ENCODE assay signal across 21 cellular contexts in the genomic region with DNA sequence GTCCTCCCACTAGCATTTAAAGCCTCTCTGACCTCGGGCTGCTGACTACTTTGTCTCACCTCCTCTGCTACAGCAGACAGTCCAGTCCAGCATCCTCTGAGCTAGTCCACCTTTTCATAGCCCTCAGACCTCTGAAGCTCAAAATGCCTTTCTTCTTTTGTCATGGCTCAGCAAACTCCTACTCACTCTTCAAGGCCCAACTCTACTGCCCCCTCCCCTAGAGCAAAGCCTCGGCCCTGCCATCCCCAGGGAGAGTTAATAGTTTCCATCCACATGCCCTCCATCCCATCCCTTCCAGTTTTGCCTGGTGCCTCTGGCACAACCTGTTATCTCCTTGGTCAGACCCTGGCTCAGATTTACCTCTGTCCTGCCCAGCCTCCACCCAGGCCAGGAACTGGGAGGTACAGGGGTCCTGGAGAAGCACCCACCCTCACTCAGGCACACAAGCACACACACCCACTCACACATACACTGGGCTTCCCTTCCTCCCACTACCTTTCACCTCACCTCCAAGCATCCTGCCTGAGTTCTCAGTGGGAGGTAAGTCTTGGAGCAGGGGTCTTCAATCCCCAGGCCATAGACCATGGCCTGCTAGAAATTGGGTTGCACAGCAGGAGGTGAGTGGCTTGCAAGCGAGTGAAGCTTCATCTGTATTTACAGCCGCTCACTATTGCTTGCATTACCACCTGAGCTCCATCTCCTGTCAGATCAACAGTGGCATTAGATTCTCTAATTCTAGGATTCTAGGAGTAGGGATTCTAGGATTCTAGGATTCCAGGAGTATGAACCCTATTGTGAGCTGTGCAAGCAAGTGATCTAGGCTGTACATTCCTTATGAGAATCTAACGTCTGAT. TPM values are rescaled to one million over a fixed set of nuclear protein-coding genes. Genes with fewer than 3 reads are reported as not detected.
DNase-seq lines count a peak whose midpoint lies in the region; ATAC-seq and TF ChIP-seq lines count a peak whose summit lies in the region.
"Had no signal": no experiment of that assay in that cellular context is flagged by ENCODE, and none has a peak within 500 bp of the region (broad histone marks: within the 10 kb centered on the region; RNA-seq: fewer than 3 reads in every experiment).

No MANE protein-coding gene starts in this region.

- peaks cover 17% of the 10 kb centered on the region for H3K4me1 Mint-ChIP-seq in glutamatergic neuron (ENCODE audit: low read depth, unreplicated experiment)

- H3K27ac Mint-ChIP-seq in glutamatergic neuron (ENCODE audit: unreplicated experiment) = peak overlapping the region; percentile 22
- H3K27ac Mint-ChIP-seq: IgD-negative memory B cell had no signal

- no peaks in the 10 kb centered on the region for H3K36me3 ChIP-seq in HEK293 (ENCODE audit: control insufficient read depth in 2 of 2, insufficient read depth in 1 of 2, low read length in 2 of 2)
- H3K36me3 ChIP-seq in RWPE2 (ENCODE audit: low read depth) = peaks cover 17% of the 10 kb centered on the region
- peaks cover 37% of the 10 kb centered on the region for H3K36me3 ChIP-seq in osteoblast (ENCODE audit: insufficient read depth, low read length)

- H3K4me3 Mint-ChIP-seq in glutamatergic neuron (ENCODE audit: unreplicated experiment) = no peak overlapping the region
- H3K4me3 Mint-ChIP-seq: IgD-negative memory B cell had no signal

- no peaks in the 10 kb centered on the region for H3K9me3 ChIP-seq in HEK293 (ENCODE audit: control insufficient read depth, insufficient read depth, low read depth, low read length)
- no peaks in the 10 kb centered on the region for H3K9me3 ChIP-seq in RWPE2 (ENCODE audit: severe bottlenecking)
- no peaks in the 10 kb centered on the region for H3K9me3 ChIP-seq in osteoblast (ENCODE audit: low read depth, low read length)

- ATAC-seq in RWPE2 (ENCODE audit: low read depth) (no peak), GM18907 (IDR thresholded peaks at IDR 0.05; ENCODE audit: unreplicated experiment) (no peak)

- H3K27me3 Mint-ChIP-seq in glutamatergic neuron (ENCODE audit: unreplicated experiment) = peaks cover 20% of the 10 kb centered on the region

- no peak overlapping the region for H3K4me2 ChIP-seq in osteoblast (ENCODE audit: insufficient read depth, low read length)

- H3K4me1 ChIP-seq in HEK293 (ENCODE audit: control insufficient read depth, insufficient read depth, low read length) = no peaks in the 10 kb centered on the region
- no peaks in the 10 kb centered on the region for H3K4me1 ChIP-seq in RWPE2 (ENCODE audit: insufficient read depth, poor library complexity, severe bottlenecking)
- no peaks in the 10 kb centered on the region for H3K4me1 ChIP-seq in osteoblast (ENCODE audit: insufficient read depth, low read length)

- no peaks in the 10 kb centered on the region for H3K36me3 Mint-ChIP-seq in glutamatergic neuron (ENCODE audit: unreplicated experiment)

- peaks cover 13% of the 10 kb centered on the region for H3K9me3 Mint-ChIP-seq in glutamatergic neuron (ENCODE audit: unreplicated experiment)
- H3K9me3 Mint-ChIP-seq: IgD-negative memory B cell had no signal

- peaks cover 27% of the 10 kb centered on the region for H4K20me1 ChIP-seq in osteoblast (ENCODE audit: insufficient read depth, low read length)

- no peak overlapping the region for H3K27ac ChIP-seq in HEK293 (ENCODE audit: extremely low read depth, low read depth, low read length)
- H3K27ac ChIP-seq in RWPE2 (ENCODE audit: poor library complexity, severe bottlenecking) = no peak overlapping the region
- no peak overlapping the region for H3K27ac ChIP-seq in osteoblast (ENCODE audit: low read depth, low read length)
- H3K27ac ChIP-seq: C4-2B had no signal

- CTCF ChIA-PET in HEK293 (lab: Yijun Ruan, JAX) = interaction anchor here (0.7 to 1.1 kb wide), 2 partner anchors 15 to 17 kb away, joined by 3 to 7 read pairs; no protein-coding TSS in a partner anchor

- H3K4me3 ChIP-seq in HEK293 (ENCODE audit: low read depth, low read length) (no peak overlapping the region), RWPE2 (ENCODE audit: severe bottlenecking) (no peak overlapping the region), osteoblast (ENCODE audit: insufficient read depth, low read length) (no peak overlapping the region)

- no peaks in the 10 kb centered on the region for H3K79me2 ChIP-seq in osteoblast (ENCODE audit: insufficient read depth, low read length)

- DNase-seq in RWPE2 (ENCODE audit: low spot score) (peak; percentile 31), glutamatergic neuron (no peak), osteoblast (ENCODE audit: insufficient read length, low spot score, missing footprints) (peak; percentile 78), amniotic stem cell (lab: John Stamatoyannopoulos, UW) (no peak)
- no peak for DNase-seq in effector CD8-positive, alpha-beta T cell (lab: John Stamatoyannopoulos, UW)
- no peak for DNase-seq in activated T-cell treated with anti-CD3 and anti-CD28 coated beads, Interleukin-2, amount 50 U/mL, for 48 hours
- DNase-seq: AML-193; DMS79 treated with DMSO at 0.1 percent for 48 hours; Kasumi-1; NCI-H1092 treated with DMSO at 0.1 percent for 48 hours; NCI-H146; NCI-H2081 treated with DMSO at 0.1 percent for 48 hours; NCI-H748 treated with DMSO at 0.1 percent for 48 hours; NK-92 treated with Interleukin-12 subunit alpha and Interleukin-12 subunit beta, amount 100 ng/mL, for 24 hours; SHP77 treated with DMSO at 0.1 percent for 48 hours had no signal

- POLR2A ChIA-PET in HEK293 (lab: Yijun Ruan, JAX) = no interaction called here

- H3K27me3 ChIP-seq in RWPE2 (ENCODE audit: insufficient read depth, poor library complexity, severe bottlenecking) (no peaks in the 10 kb centered on the region), osteoblast (ENCODE audit: insufficient read depth, low read length) (no peaks in the 10 kb centered on the region)

- TF ChIP-seq CTCF in HEK293 (tag by site-specific recombination; IDR thresholded peaks at IDR 0.05) (no peak), RWPE2 (IDR thresholded peaks at IDR 0.05; ENCODE audit: poor library complexity, severe bottlenecking) (no peak), glutamatergic neuron (IDR thresholded peaks at IDR 0.05; ENCODE audit: partially characterized antibody, unreplicated experiment) (no peak), osteoblast (IDR thresholded peaks at IDR 0.05; ENCODE audit: extremely low read depth, low read depth, low read length) (no peak)

- no peak overlapping the region for H2AFZ ChIP-seq in osteoblast (ENCODE audit: low read length)

TF ChIP-seq in HEK293, 187 proteins besides CTCF, POLR2A, EP300 and RAD21:
- peak; percentile 88 for TF ChIP-seq EGR2 (tag by site-specific recombination; IDR thresholded peaks at IDR 0.05; ENCODE audit: low read depth)
- no peak for TF ChIP-seq ZNF558 (tag by site-specific recombination; IDR thresholded peaks at IDR 0.05)
- TF ChIP-seq ZFP3 (tag by site-specific recombination; IDR thresholded peaks at IDR 0.05; ENCODE audit: low read depth) = peak; percentile 82
- TF ChIP-seq ZNF610 (tag by site-specific recombination; IDR thresholded peaks at IDR 0.05; ENCODE audit: borderline replicate concordance) = peak; percentile 100
- peak; percentile 92 for TF ChIP-seq ZFHX2 (tag by site-specific recombination; conservative IDR thresholded peaks at IDR 0.05)

RNA-seq across cellular contexts. Expression of a gene that starts 18.1 kb away (rescaled TPM):
- total RNA-seq in glutamatergic neuron (ENCODE audit: unreplicated experiment) (81.6 TPM), osteoblast (47.7 and 67.7 TPM in 2 replicates)
- total RNA-seq: NCI-H460, OCI-LY7 had no signal

RNA-seq across cellular contexts. Expression of a gene that starts 18.6 kb away (rescaled TPM):
- total RNA-seq in glutamatergic neuron (ENCODE audit: unreplicated experiment) = 0.37 TPM
- 2.9 and 3.8 TPM in 2 replicates for total RNA-seq in osteoblast
- total RNA-seq: OCI-LY7 had no signal

RNA-seq across cellular contexts. Expression of a gene that starts 47.9 kb away (rescaled TPM):
- total RNA-seq in glutamatergic neuron (ENCODE audit: unreplicated experiment) (26.6 TPM), osteoblast (155 and 186 TPM in 2 replicates)

Comparison
In these comparisons a context has a peak if more than half of its experiments do, and no peak if none do; other contexts are left out.
1. DNase-seq: peak in RWPE2 (single experiment) and osteoblast (single experiment); none in glutamatergic neuron (single experiment), amniotic stem cell (single experiment), effector CD8-positive, alpha-beta T cell (single experiment) and activated T-cell treated with anti-CD3 and anti-CD28 coated beads, Interleukin-2, amount 50 U/mL, for 48 hours (0 of 2).